Comparison of ENCODE assay signal across 9 cellular contexts in genomic region chr12:124863409-124864325, GRCh38. TPM values are rescaled to one million over a fixed set of nuclear protein-coding genes. Genes with fewer than 3 reads are reported as not detected.
DNase-seq lines count a peak whose midpoint lies in the region; ATAC-seq, FAIRE-seq and TF ChIP-seq lines count a peak whose summit lies in the region.
"Had no signal": no experiment of that assay in that cellular context is flagged by ENCODE, and none has a peak within 500 bp of the region (broad histone marks: within the 10 kb centered on the region; RNA-seq: fewer than 3 reads in every experiment).

SCARB1 (minus strand) TSS chr12:124863864; CDS start chr12:124863720, 144 bp downstream.

- H3K27me3 ChIP-seq in BJ (ENCODE audit: control insufficient read depth, insufficient read depth, low read length) (no peaks in the 10 kb centered on the region), duodenal mucosa (ENCODE audit: control insufficient read depth in 1 of 2, insufficient read depth in 2 of 2, low read length in 2 of 2) (no peaks in the 10 kb centered on the region), lower lobe of right lung (ENCODE audit: low read depth) (no peaks in the 10 kb centered on the region)

- peaks cover 3% of the 10 kb centered on the region for H3K27me3 Mint-ChIP-seq in activated CD4-positive, alpha-beta memory T cell treated with anti-CD3 and anti-CD28 coated beads for 36 hours

- TF ChIP-seq CTCF in BJ (IDR thresholded peaks at IDR 0.05; ENCODE audit: insufficient read depth, low read depth, low read length), result no peak
- TF ChIP-seq CTCF in lower lobe of right lung (IDR thresholded peaks at IDR 0.05), result no peak

- peak; percentile 74 for FAIRE-seq in GM19239 (lab: Jason Lieb, UNC)
- FAIRE-seq: endometrium had no signal

- H3K9me3 Mint-ChIP-seq in activated CD4-positive, alpha-beta memory T cell treated with anti-CD3 and anti-CD28 coated beads for 36 hours, result no peaks in the 10 kb centered on the region

- peak within 1 kb of the TSS; percentile 72 to 87 for H3K9ac ChIP-seq in duodenal mucosa (ENCODE audit: low read depth in 1 of 2, low read length in 2 of 2)

- peak within 1 kb of the TSS; percentile 71 for H3K4me3 Mint-ChIP-seq in activated CD4-positive, alpha-beta memory T cell treated with anti-CD3 and anti-CD28 coated beads for 36 hours

- peaks cover 15 to 26% of the 10 kb centered on the region in 2 donors for H3K4me1 ChIP-seq in duodenal mucosa (ENCODE audit: control insufficient read depth in 1 of 2, insufficient read depth in 2 of 2, low read length in 2 of 2)
- H3K4me1 ChIP-seq in lower lobe of right lung, result peaks cover 34% of the 10 kb centered on the region

- peak within 1 kb of the TSS; percentile 44 for H3K27ac Mint-ChIP-seq in activated CD4-positive, alpha-beta memory T cell treated with anti-CD3 and anti-CD28 coated beads for 36 hours

- H3K36me3 ChIP-seq in BJ (ENCODE audit: control insufficient read depth, insufficient read depth, low read length) (no peaks in the 10 kb centered on the region; the same call in 1 of the 2 replicates), duodenal mucosa (ENCODE audit: control insufficient read depth in 1 of 2, insufficient read depth in 2 of 2, low read length in 2 of 2) (peaks cover 0 to 5% of the 10 kb centered on the region in 2 donors), lower lobe of right lung (no peaks in the 10 kb centered on the region)

- peaks cover 18% of the 10 kb centered on the region for H3K4me1 Mint-ChIP-seq in activated CD4-positive, alpha-beta memory T cell treated with anti-CD3 and anti-CD28 coated beads for 36 hours (ENCODE audit: low read depth)

- ATAC-seq in HG03439 (IDR thresholded peaks at IDR 0.05; ENCODE audit: unreplicated experiment) (peak; percentile 66), lower lobe of right lung (peak; percentile 96)

- intact Hi-C loops in activated CD4-positive, alpha-beta memory T cell treated with anti-CD3 and anti-CD28 coated beads for 36 hours (cut with micrococcal nuclease), result loop anchor here (2.0 to 5.0 kb wide), 3 partner anchors 44 to 124 kb away; partner anchors contain the start of gene DHX37
- intact Hi-C loops in lower lobe of right lung (cut with DNase I), result no loop called here

- H3K4me3 ChIP-seq in BJ (ENCODE audit: low read depth, low read length), result peak within 1 kb of the TSS; percentile 70
- peak within 1 kb of the TSS; percentile 78 to 84 for H3K4me3 ChIP-seq in duodenal mucosa (ENCODE audit: low read depth in 1 of 2, low read length in 2 of 2)
- H3K4me3 ChIP-seq in lower lobe of right lung, result peak within 1 kb of the TSS; percentile 67

- H3K9me3 ChIP-seq in duodenal mucosa (ENCODE audit: control insufficient read depth in 1 of 2, low read length in 2 of 2) (no peaks in the 10 kb centered on the region), lower lobe of right lung (no peaks in the 10 kb centered on the region)

- H3K36me3 Mint-ChIP-seq in activated CD4-positive, alpha-beta memory T cell treated with anti-CD3 and anti-CD28 coated beads for 36 hours, result no peaks in the 10 kb centered on the region

- POLR2A ChIA-PET in BJ (lab: Charles Lee), result interaction anchor here (0.6 to 0.7 kb wide), 2 partner anchors 26 to 53 kb away, joined by 3 to 4 read pairs; no protein-coding TSS in a partner anchor
- POLR2A ChIA-PET in activated CD4-positive, alpha-beta memory T cell treated with anti-CD3 and anti-CD28 coated beads for 36 hours (lab: Charles Lee), result interaction anchor here (1.5 kb wide), 1 partner anchor 50 kb away, joined by 6 read pairs; the partner anchor contains the start of gene UBC

- H3K27ac ChIP-seq in duodenal mucosa (ENCODE audit: low read depth, low read length) (peak within 1 kb of the TSS; percentile 22), lower lobe of right lung (peak within 1 kb of the TSS; percentile 53)

- CTCF ChIA-PET in BJ (lab: Yijun Ruan, JAX), result no interaction called here
- CTCF ChIA-PET in activated CD4-positive, alpha-beta memory T cell treated with anti-CD3 and anti-CD28 coated beads for 36 hours (lab: Charles Lee), result no interaction called here

- DNase-seq in BJ (ENCODE audit: low read depth) (no peak), GM19239 (ENCODE audit: insufficient read length, low spot score) (peak; percentile 93), NCI-H69 (lab: John Stamatoyannopoulos, UW) (peak; percentile 93), lower lobe of right lung (peak; percentile 88)
- peak; percentile 88 for DNase-seq in activated CD4-positive, alpha-beta memory T cell treated with anti-CD3 and anti-CD28 coated beads for 36 hours
- peak; percentile 55 to 76 (median 65) for DNase-seq in stimulated activated CD4-positive, alpha-beta T cell treated with anti-CD3 and anti-CD28 coated beads, TNF-alpha, amount 100 ng/mL, for 24 hours (ENCODE audit: low read depth in 3 of 3)

RNA-seq across cellular contexts. Expression of gene SCARB1, which starts in this region (rescaled TPM):
- 12.6 and 38.4 TPM in 2 replicates for polyA plus RNA-seq in BJ (2011; rRNA removed)
- 20.5 and 24.2 TPM in 2 replicates for polyA minus RNA-seq in BJ (2011; rRNA and poly(A)+ RNA removed)
- total RNA-seq in activated CD4-positive, alpha-beta memory T cell treated with anti-CD3 and anti-CD28 coated beads for 36 hours, result 10 to 100 TPM; 11.4 to 12.8 TPM
- total RNA-seq in lower lobe of right lung, result 24.0 TPM
